ENCODE assay signal across 25 cellular contexts in the genomic region with DNA sequence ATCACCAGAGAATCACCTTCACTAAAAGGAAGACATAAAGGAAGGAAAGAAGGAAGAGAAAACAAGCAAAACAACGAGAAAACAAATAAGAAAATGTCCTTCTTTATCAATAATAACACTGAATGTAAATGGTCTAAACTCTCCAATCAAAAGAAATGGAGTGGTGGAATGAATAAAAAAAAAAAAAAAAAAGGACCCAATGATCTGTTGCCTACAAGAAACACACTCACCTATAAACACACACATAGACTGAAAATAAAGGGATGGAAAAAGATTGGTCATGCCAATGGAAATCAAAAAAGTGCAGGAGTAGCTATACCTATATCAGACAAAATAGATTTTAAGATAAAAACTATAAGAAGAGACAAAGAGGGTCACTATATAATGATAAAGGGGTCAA. TPM values are rescaled to one million over a fixed set of nuclear protein-coding genes. Genes with fewer than 3 reads are reported as not detected.
DNase-seq lines count a peak whose midpoint lies in the region; ATAC-seq, FAIRE-seq and TF ChIP-seq lines count a peak whose summit lies in the region.
"Had no signal": no experiment of that assay in that cellular context is flagged by ENCODE, and none has a peak within 500 bp of the region (broad histone marks: within the 10 kb centered on the region; RNA-seq: fewer than 3 reads in every experiment).

No MANE protein-coding gene starts in this region.

- H3K9me3 ChIP-seq in HEK293 (ENCODE audit: control insufficient read depth, insufficient read depth, low read depth, low read length) (no peaks in the 10 kb centered on the region), GM12878 (replicated peaks; ENCODE audit: control insufficient read depth, insufficient read depth, low read length) (no peaks in the 10 kb centered on the region; the same call in 1 of the 3 replicates)
- H3K9me3 ChIP-seq: BE2C had no signal

- H3K4me3 ChIP-seq in HEK293 (ENCODE audit: low read depth, low read length) = no peak overlapping the region
- H3K4me3 ChIP-seq in GM12878 = no peak overlapping the region
- H3K4me3 ChIP-seq: BLaER1 had no signal

- intact Hi-C loops in GM12878 (cut with micrococcal nuclease; ENCODE audit: unreplicated experiment) = no loop called here

- no peak for DNase-seq in GM12878 (ENCODE audit: low read depth, low spot score)
- no peak for DNase-seq in stimulated activated CD4-positive, alpha-beta T cell treated with anti-CD3 and anti-CD28 coated beads, Interleukin-12 subunit alpha, Interleukin-12 subunit beta, amount 100 ng/mL, for 4 hours
- DNase-seq in glutamatergic neuron = no peak
- DNase-seq: 8988T; ACHN; BE2C; C1 segment of cervical spinal cord; CD4-positive, alpha-beta memory T cell; CD4-positive, CD25-positive, alpha-beta regulatory T cell; CD8-positive, alpha-beta memory T cell; COR-L47; DMS 273 treated with DMSO at 0.1 percent for 48 hours; DMS153; DMS53; DMS79; DND-41; EL; GF-D8 had no signal

- H3K36me3 Mint-ChIP-seq in glutamatergic neuron (ENCODE audit: unreplicated experiment) = peaks cover 12% of the 10 kb centered on the region
- H3K36me3 Mint-ChIP-seq: CD4-positive, alpha-beta memory T cell; CD4-positive, CD25-positive, alpha-beta regulatory T cell; CD8-positive, alpha-beta memory T cell had no signal

- FAIRE-seq in G401.6 (lab: Jason Lieb, UNC) (peak; percentile 15), GM12878 (lab: Jason Lieb, UNC) (no peak)
- FAIRE-seq: A204.1, GM12892, GM18507 had no signal

- no peaks in the 10 kb centered on the region for H3K36me3 ChIP-seq in HEK293 (ENCODE audit: control insufficient read depth in 2 of 2, insufficient read depth in 1 of 2, low read length in 2 of 2)
- H3K36me3 ChIP-seq in GM12878 (ENCODE audit: control insufficient read depth in 2 of 2, insufficient read depth in 2 of 2, low read length in 1 of 2) = no peaks in the 10 kb centered on the region
- H3K36me3 ChIP-seq: BE2C, BLaER1 had no signal

- no peaks in the 10 kb centered on the region for H3K4me1 Mint-ChIP-seq in glutamatergic neuron (ENCODE audit: low read depth, unreplicated experiment)

- SMC1A ChIA-PET in GM12878 (lab: Charles Lee; ENCODE audit: uncharacterized antibody, unreplicated experiment) = interaction anchor here (1.5 kb wide), 1 partner anchor 11 kb away, joined by 4 read pairs; no protein-coding TSS in a partner anchor

- H3K9ac ChIP-seq in GM12878 (ENCODE audit: control insufficient read depth, insufficient read depth, low read length) = no peak overlapping the region
- H3K9ac ChIP-seq: BLaER1 had no signal

- CTCF ChIA-PET in HEK293 (lab: Yijun Ruan, JAX) = interaction anchor here (0.9 to 2.0 kb wide), 4 partner anchors 8 to 86 kb away, joined by 3 to 5 read pairs (median 3); no protein-coding TSS in a partner anchor
- CTCF ChIA-PET in GM12878 (lab: Yijun Ruan, JAX) = interaction anchor here (0.7 to 0.9 kb wide), 2 partner anchors 8 to 74 kb away, joined by 3 read pairs; no protein-coding TSS in a partner anchor

- H3K4me1 ChIP-seq in HEK293 (ENCODE audit: control insufficient read depth, insufficient read depth, low read length) (no peaks in the 10 kb centered on the region), GM12878 (ENCODE audit: control insufficient read depth, insufficient read depth, low read length) (peaks cover 5% of the 10 kb centered on the region; the same call in 1 of the 2 replicates)
- H3K4me1 ChIP-seq: BE2C had no signal

- no peak overlapping the region for H2AFZ ChIP-seq in GM12878 (ENCODE audit: control insufficient read depth, low read depth, low read length)

- no peaks in the 10 kb centered on the region for H3K79me2 ChIP-seq in GM12878 (ENCODE audit: control insufficient read depth, insufficient read depth, low read length)

- peaks cover 3% of the 10 kb centered on the region for H3K9me3 Mint-ChIP-seq in glutamatergic neuron (ENCODE audit: unreplicated experiment)

- no peak for TF ChIP-seq RAD21 in GM12878 (IDR thresholded peaks at IDR 0.05; ENCODE audit: insufficient read depth, low read depth, low read length)

- H3K27ac ChIP-seq in HEK293 (ENCODE audit: extremely low read depth, low read depth, low read length) (no peak overlapping the region), GM12878 (ENCODE audit: control insufficient read depth, insufficient read depth) (no peak overlapping the region)
- H3K27ac ChIP-seq: BLaER1 had no signal

- peaks cover 10 to 13% of the 10 kb centered on the region in 2 experiments for H3K27me3 ChIP-seq in GM12878 (replicated peaks in 1 of 2; ENCODE audit: control insufficient read depth in 2 of 2, insufficient read depth in 2 of 2, low read length in 1 of 2)

- H3K4me3 Mint-ChIP-seq in glutamatergic neuron (ENCODE audit: unreplicated experiment) = no peak overlapping the region
- H3K4me3 Mint-ChIP-seq: CD4-positive, alpha-beta memory T cell; CD4-positive, CD25-positive, alpha-beta regulatory T cell; CD8-positive, alpha-beta memory T cell had no signal

- RAD21 ChIA-PET in GM12878 (lab: Charles Lee; ENCODE audit: unreplicated experiment) = no interaction called here

- no peak for ATAC-seq in GM12878

- no peaks in the 10 kb centered on the region for H4K20me1 ChIP-seq in GM12878 (ENCODE audit: control insufficient read depth, insufficient read depth)

- POLR2A ChIA-PET in HEK293 (lab: Yijun Ruan, JAX) = no interaction called here
- POLR2A ChIA-PET in GM12878 (lab: Charles Lee) = no interaction called here

- TF ChIP-seq CTCF in HEK293 (tag by site-specific recombination; IDR thresholded peaks at IDR 0.05) (no peak), GM12878 (IDR thresholded peaks at IDR 0.05 in 2 of 3, conservative IDR thresholded peaks at IDR 0.05 in 1 of 3; ENCODE audit: control insufficient read depth in 2 of 3, extremely low read depth in 1 of 3, insufficient read depth in 1 of 3, low read depth in 3 of 3, low read length in 3 of 3) (no peak), glutamatergic neuron (IDR thresholded peaks at IDR 0.05; ENCODE audit: partially characterized antibody, unreplicated experiment) (no peak)

- TF ChIP-seq POLR2A in GM12878 (IDR thresholded peaks at IDR 0.05; ENCODE audit: low read depth, low read length) = no peak

- no peak overlapping the region for H3K4me2 ChIP-seq in GM12878 (ENCODE audit: control insufficient read depth, insufficient read depth)
- H3K4me2 ChIP-seq: BLaER1 had no signal

- BruUV-seq in GM12878 (replicated peaks; lab: Mats Ljungman, UMichigan) = no TSS peak

- in situ Hi-C loops in GM12878 (cut with MboI) = no loop called here

- peaks cover 35% of the 10 kb centered on the region for H3K27me3 Mint-ChIP-seq in glutamatergic neuron (ENCODE audit: unreplicated experiment)

- no peak overlapping the region for H3K27ac Mint-ChIP-seq in glutamatergic neuron (ENCODE audit: unreplicated experiment)
- H3K27ac Mint-ChIP-seq: CD14-positive monocyte; CD4-positive, alpha-beta memory T cell; CD8-positive, alpha-beta memory T cell had no signal

- 0% methylated on average over 1 of the region's 1 CpG for WGBS in GM12878 (ENCODE audit: insufficient coverage, insufficient replicate concordance, low lambda C conversion rate, missing lambda C conversion rate)

- TF ChIP-seq EP300 in GM12878 (IDR thresholded peaks at IDR 0.05; ENCODE audit: borderline replicate concordance in 1 of 2, control insufficient read depth in 1 of 2, low read depth in 2 of 2, low read length in 2 of 2) = no peak

TF ChIP-seq in HEK293, 187 proteins besides CTCF, POLR2A, EP300 and RAD21 (continues in another document):
- TF ChIP-seq MYNN (tag by site-specific recombination; IDR thresholded peaks at IDR 0.05; ENCODE audit: borderline replicate concordance) (no peak), ZFP41 (tag by site-specific recombination; IDR thresholded peaks at IDR 0.05; ENCODE audit: borderline replicate concordance) (no peak), ZNF48 (tag by site-specific recombination; IDR thresholded peaks at IDR 0.05) (no peak), ZNF624 (tag by site-specific recombination; IDR thresholded peaks at IDR 0.05) (no peak), TRIM28 (IDR thresholded peaks at IDR 0.05; ENCODE audit: borderline replicate concordance, low read length) (peak; percentile 81; the same call in 1 of the 2 replicates)
- TF ChIP-seq, protein P1, sequence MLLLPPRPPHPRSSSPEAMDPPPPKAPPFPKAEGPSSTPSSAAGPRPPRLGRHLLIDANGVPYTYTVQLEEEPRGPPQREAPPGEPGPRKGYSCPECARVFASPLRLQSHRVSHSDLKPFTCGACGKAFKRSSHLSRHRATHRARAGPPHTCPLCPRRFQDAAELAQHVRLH (tag by site-specific recombination; IDR thresholded peaks at IDR 0.05) = no peak

TF ChIP-seq in GM12878, 131 proteins besides CTCF, POLR2A, EP300 and RAD21:
- TF ChIP-seq CBX5 (IDR thresholded peaks at IDR 0.05; ENCODE audit: low read depth) (no peak), BRCA1 (IDR thresholded peaks at IDR 0.05; ENCODE audit: low read depth, low read length) (no peak), ZNF384 (IDR thresholded peaks at IDR 0.05; ENCODE audit: borderline replicate concordance, low read depth, low read length) (peak; percentile 55; the same call in 1 of the 2 replicates), YY1 (IDR thresholded peaks at IDR 0.05; ENCODE audit: low read depth, low read length) (no peak)

RNA-seq across cellular contexts. Expression of a gene that starts 30.2 kb away (rescaled TPM):
- total RNA-seq in GM12878 (2013; cell fraction: nucleolus; rRNA removed) = 370 and 377 TPM in 2 replicates
- total RNA-seq in GM12878 (2014; rRNA removed) (483 and 499 TPM in 2 replicates), GM12878 (2014; rRNA removed; fragmentation: Illumina TruSeq; extraction: Trizol) (262 and 265 TPM in 2 replicates), GM12878 (2021) (390 and 409 TPM in 2 replicates), glutamatergic neuron (ENCODE audit: unreplicated experiment) (18.1 TPM)
- 300 TPM for polyA plus RNA-seq in GM12878 (2011; ENCODE audit: low read depth)
- polyA plus RNA-seq in GM12878 (2011; rRNA removed) (259 and 321 TPM in 2 replicates), GM12878 (2014; fragmentation: Illumina TruSeq; extraction: Trizol) (157 and 256 TPM in 2 replicates), GM12878 (2014; fragmentation: Nextera tagmentation; extraction: Ambion mirVana) (10 to 100 TPM; 35.1 to 62.3 TPM), GM12878 (2014; rRNA removed) (480 and 510 TPM in 2 replicates), GM12878 (2016; fragmentation: Nextera tagmentation; extraction: Ambion mirVana) (100 to 1,000 TPM; 251 to 272 TPM)
- 371 and 460 TPM in 2 replicates for polyA plus RNA-seq in GM12878 (2011; cell fraction: cytosol; rRNA removed)
- polyA plus RNA-seq in GM12878 (2011; cell fraction: nucleus; rRNA removed) = 254 and 282 TPM in 2 replicates
- 497 and 532 TPM in 2 replicates for polyA plus RNA-seq in GM12878 (2012)
- 217 and 352 TPM in 2 replicates for polyA minus RNA-seq in GM12878 (2011; rRNA and poly(A)+ RNA removed)
- 109 and 129 TPM in 2 replicates for polyA minus RNA-seq in GM12878 (2011; cell fraction: cytosol; rRNA and poly(A)+ RNA removed)
- polyA minus RNA-seq in GM12878 (2011; cell fraction: nucleus; rRNA and poly(A)+ RNA removed) = 98.8 and 156 TPM in 2 replicates

Comparison
In these comparisons a context has a peak if more than half of its experiments do, and no peak if none do; other contexts are left out.
1. RNA of a gene that starts 30.2 kb away (total RNA-seq): 262 to 499 TPM in GM12878; 18.1 TPM in glutamatergic neuron (single experiment); every median in the first group is over 10 times any median in the second.